Comparison of ENCODE assay signal across 17 cellular contexts in the genomic region with DNA sequence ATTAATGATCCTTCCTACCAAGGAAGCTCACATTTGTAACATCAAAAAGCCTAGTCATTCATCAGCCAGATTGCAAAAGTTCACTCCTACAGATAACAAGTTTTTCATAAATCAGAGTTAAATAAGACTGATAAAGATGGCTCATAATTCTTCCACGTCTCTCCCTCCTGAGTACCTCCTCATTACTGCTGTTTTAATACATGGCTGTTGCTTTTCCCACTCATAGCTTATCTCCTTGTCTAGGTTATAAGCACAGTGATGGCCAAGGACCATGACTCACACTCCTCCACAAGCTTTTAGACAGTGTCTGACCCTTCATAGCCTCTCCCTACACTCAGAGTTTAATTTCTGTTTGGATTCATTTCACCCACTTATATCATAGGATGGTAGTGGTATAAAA.
DNase-seq lines count a peak whose midpoint lies in the region; ATAC-seq and TF ChIP-seq lines count a peak whose summit lies in the region.
"Had no signal": no experiment of that assay in that cellular context is flagged by ENCODE, and none has a peak within 500 bp of the region (broad histone marks: within the 10 kb centered on the region; RNA-seq: fewer than 3 reads in every experiment).

No MANE protein-coding gene starts in this region.

- H4K20me1 ChIP-seq in GM23338 (replicated peaks; ENCODE audit: insufficient read depth) (no peaks in the 10 kb centered on the region), mammary epithelial cell (ENCODE audit: insufficient read depth, low read length) (no peaks in the 10 kb centered on the region)

- no peak overlapping the region for H3K9ac ChIP-seq in mammary epithelial cell (ENCODE audit: insufficient read depth, low read length)
- H3K9ac ChIP-seq: GM23248 had no signal

- peaks cover 3% of the 10 kb centered on the region for H3K27me3 Mint-ChIP-seq in GM23338 (ENCODE audit: insufficient read depth, low read depth, poor library complexity)
- H3K27me3 Mint-ChIP-seq in stimulated activated memory B cell treated with anti-CD40 and anti-IgM and Interleukin-4, amounts not matched to agents 10 μg/mL and 1 μg/mL and 100 μg/mL, for 72 hours: no peaks in the 10 kb centered on the region
- H3K27me3 Mint-ChIP-seq: B cell; CD4-positive, alpha-beta T cell had no signal

- TF ChIP-seq CTCF in lung (IDR thresholded peaks at IDR 0.05; ENCODE audit: control extremely low read depth, extremely low read depth): no peak
- no peak for TF ChIP-seq CTCF in GM23338 (conservative IDR thresholded peaks at IDR 0.05; ENCODE audit: low read depth in 2 of 2)
- no peak for TF ChIP-seq CTCF in mammary epithelial cell (conservative IDR thresholded peaks at IDR 0.05 in 1 of 2, IDR thresholded peaks at IDR 0.05 in 1 of 2; ENCODE audit: extremely low read depth in 1 of 2, insufficient read depth in 1 of 2, low read depth in 1 of 2, low read length in 2 of 2)

- H3K9me2 ChIP-seq in GM23338 (ENCODE audit: insufficient read depth): no peaks in the 10 kb centered on the region

- H3K79me2 ChIP-seq in GM23338 (replicated peaks; ENCODE audit: insufficient read depth): no peaks in the 10 kb centered on the region
- no peaks in the 10 kb centered on the region for H3K79me2 ChIP-seq in mammary epithelial cell (ENCODE audit: insufficient read depth, low read length)

- H3K4me1 Mint-ChIP-seq in GM23338: no peaks in the 10 kb centered on the region
- H3K4me1 Mint-ChIP-seq in stimulated activated memory B cell treated with anti-CD40 and anti-IgM and Interleukin-4, amounts not matched to agents 10 μg/mL and 1 μg/mL and 100 μg/mL, for 72 hours: no peaks in the 10 kb centered on the region
- H3K4me1 Mint-ChIP-seq: B cell had no signal

- no peaks in the 10 kb centered on the region for H3F3A ChIP-seq in GM23338 (replicated peaks; ENCODE audit: low read depth)

- H3K4me1 ChIP-seq in lung (ENCODE audit: control insufficient read depth in 2 of 2, insufficient read depth in 2 of 2, low read length in 2 of 2): no peaks in the 10 kb centered on the region
- no peaks in the 10 kb centered on the region for H3K4me1 ChIP-seq in GM23338 (ENCODE audit: insufficient read depth)
- H3K4me1 ChIP-seq in mammary epithelial cell (ENCODE audit: insufficient read depth, low read length): no peaks in the 10 kb centered on the region

- dilution Hi-C loops in mammary epithelial cell (cut with HindIII; ENCODE audit: low sequenced_read_pairs): no loop called here

- CTCF ChIA-PET in mammary epithelial cell (lab: Charles Lee; ENCODE audit: low non-redundant PET): no interaction called here

- H3K36me3 ChIP-seq in lung (ENCODE audit: control insufficient read depth in 2 of 2, insufficient read depth in 2 of 2, low read length in 2 of 2): no peaks in the 10 kb centered on the region
- H3K36me3 ChIP-seq in GM23338 (ENCODE audit: insufficient read depth): no peaks in the 10 kb centered on the region
- H3K36me3 ChIP-seq in mammary epithelial cell (ENCODE audit: insufficient read depth, low read length): no peaks in the 10 kb centered on the region

- H3K4me3 Mint-ChIP-seq in GM23338: no peak overlapping the region
- H3K4me3 Mint-ChIP-seq in stimulated activated memory B cell treated with anti-CD40 and anti-IgM and Interleukin-4, amounts not matched to agents 10 μg/mL and 1 μg/mL and 100 μg/mL, for 72 hours: no peak overlapping the region
- H3K4me3 Mint-ChIP-seq: B cell; CD4-positive, alpha-beta T cell; H9 had no signal

- H3K4me3 ChIP-seq in lung (no peak overlapping the region), GM23338 (no peak overlapping the region), mammary epithelial cell (replicated peaks in 1 of 3; ENCODE audit: insufficient read depth in 1 of 3, low read depth in 2 of 3, low read length in 3 of 3) (no peak overlapping the region)
- H3K4me3 ChIP-seq: GM12878, GM23248 had no signal

- no peak overlapping the region for H3K27ac Mint-ChIP-seq in GM23338
- H3K27ac Mint-ChIP-seq in stimulated activated memory B cell treated with anti-CD40 and anti-IgM and Interleukin-4, amounts not matched to agents 10 μg/mL and 1 μg/mL and 100 μg/mL, for 72 hours: no peak overlapping the region
- H3K27ac Mint-ChIP-seq: B cell; CD4-positive, alpha-beta T cell; H9 had no signal

- H3K27me3 ChIP-seq in lung (ENCODE audit: control insufficient read depth, insufficient read depth): no peaks in the 10 kb centered on the region
- no peaks in the 10 kb centered on the region for H3K27me3 ChIP-seq in GM23338 (ENCODE audit: insufficient read depth)
- H3K27me3 ChIP-seq in mammary epithelial cell (ENCODE audit: insufficient read depth, low read length): no peaks in the 10 kb centered on the region

- no peak overlapping the region for H3K4me2 ChIP-seq in GM23338
- no peak overlapping the region for H3K4me2 ChIP-seq in mammary epithelial cell (ENCODE audit: insufficient read depth, low read depth, low read length)

- no peaks in the 10 kb centered on the region for H3K36me3 Mint-ChIP-seq in GM23338 (ENCODE audit: low read depth)
- H3K36me3 Mint-ChIP-seq in stimulated activated memory B cell treated with anti-CD40 and anti-IgM and Interleukin-4, amounts not matched to agents 10 μg/mL and 1 μg/mL and 100 μg/mL, for 72 hours: no peaks in the 10 kb centered on the region

- peaks cover 56% of the 10 kb centered on the region for H3K9me3 Mint-ChIP-seq in GM23338
- no peaks in the 10 kb centered on the region for H3K9me3 Mint-ChIP-seq in stimulated activated memory B cell treated with anti-CD40 and anti-IgM and Interleukin-4, amounts not matched to agents 10 μg/mL and 1 μg/mL and 100 μg/mL, for 72 hours
- H3K9me3 Mint-ChIP-seq: CD4-positive, alpha-beta T cell; H9 had no signal

- in situ Hi-C loops in mammary epithelial cell (cut with MboI; ENCODE audit: low sequenced_read_pairs in 2 of 2): no loop called here

- ATAC-seq in lung (ENCODE audit: insufficient read depth, low FRiP score) (peak; percentile 47), GM23338 (no peak)
- no peak for ATAC-seq in stimulated activated memory B cell treated with anti-CD40 and anti-IgM and Interleukin-4, amounts not matched to agents 10 μg/mL and 1 μg/mL and 100 μg/mL, for 72 hours
- ATAC-seq: GM12878, HepG2 had no signal

- H3K27ac ChIP-seq in lung (ENCODE audit: low read depth in 1 of 2, low read length in 1 of 2) (no peak overlapping the region), GM23338 (ENCODE audit: low read depth) (no peak overlapping the region), mammary epithelial cell (ENCODE audit: insufficient read depth, low read depth, low read length) (no peak overlapping the region)
- H3K27ac ChIP-seq: GM23248 had no signal

- H3K9me3 ChIP-seq in lung (ENCODE audit: control insufficient read depth in 2 of 2, insufficient read depth in 1 of 2, low read length in 1 of 2) (no peaks in the 10 kb centered on the region), mammary epithelial cell (replicated peaks; ENCODE audit: insufficient read depth, low read length) (no peaks in the 10 kb centered on the region)

- intact Hi-C loops in mammary epithelial cell (cut with micrococcal nuclease): no loop called here

- no peak overlapping the region for H2AFZ ChIP-seq in GM23338
- H2AFZ ChIP-seq in mammary epithelial cell (ENCODE audit: low read depth, low read length): no peak overlapping the region
- H2AFZ ChIP-seq: GM23248 had no signal

- DNase-seq in Daoy (ENCODE audit: low read depth): peak; percentile 43
- DNase-seq in NCI-H226: peak; percentile 31
- DNase-seq in astrocyte of the hippocampus (ENCODE audit: low read depth, low spot score): peak; percentile 15
- DNase-seq in lung (ENCODE audit: low spot score): no peak
- no peak for DNase-seq in GM23338 (ENCODE audit: low spot score)
- no peak for DNase-seq in mammary epithelial cell
- DNase-seq in NCI-H774 (lab: John Stamatoyannopoulos, UW): no peak
- DNase-seq: C1 segment of cervical spinal cord; Calu3; CD4-positive, alpha-beta T cell; DMS 273 treated with DMSO at 0.1 percent for 48 hours; GM23248; H9 had no signal

- WGBS in lung, 2 donors: 75 to 85% methylated on average over 1 of the region's 1 CpG
- 46% methylated on average over 1 of the region's 1 CpG for WGBS in mammary epithelial cell (ENCODE audit: low coverage, missing lambda C conversion rate)

- no TSS peak for BruUV-seq in mammary epithelial cell (replicated peaks; lab: Mats Ljungman, UMichigan)

TF ChIP-seq in GM23338, 12 proteins besides CTCF, POLR2A, EP300 and RAD21:
- no peak for TF ChIP-seq EZH2phosphoT487 (IDR thresholded peaks at IDR 0.05; ENCODE audit: unreplicated experiment)
- TF ChIP-seq, protein P1, sequence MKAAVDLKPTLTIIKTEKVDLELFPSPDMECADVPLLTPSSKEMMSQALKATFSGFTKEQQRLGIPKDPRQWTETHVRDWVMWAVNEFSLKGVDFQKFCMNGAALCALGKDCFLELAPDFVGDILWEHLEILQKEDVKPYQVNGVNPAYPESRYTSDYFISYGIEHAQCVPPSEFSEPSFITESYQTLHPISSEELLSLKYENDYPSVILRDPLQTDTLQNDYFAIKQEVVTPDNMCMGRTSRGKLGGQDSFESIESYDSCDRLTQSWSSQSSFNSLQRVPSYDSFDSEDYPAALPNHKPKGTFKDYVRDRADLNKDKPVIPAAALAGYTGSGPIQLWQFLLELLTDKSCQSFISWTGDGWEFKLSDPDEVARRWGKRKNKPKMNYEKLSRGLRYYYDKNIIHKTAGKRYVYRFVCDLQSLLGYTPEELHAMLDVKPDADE (IDR thresholded peaks at IDR 0.05): no peak

Comparison
In these comparisons a context has a peak if more than half of its experiments do, and no peak if none do; other contexts are left out.
1. DNase-seq: peak in Daoy (single experiment), NCI-H226 (single experiment) and astrocyte of the hippocampus (single experiment); none in lung (single experiment), GM23338 (single experiment), mammary epithelial cell (single experiment) and NCI-H774 (single experiment).